ENCODE assay signal across 13 cellular contexts in the genomic region with DNA sequence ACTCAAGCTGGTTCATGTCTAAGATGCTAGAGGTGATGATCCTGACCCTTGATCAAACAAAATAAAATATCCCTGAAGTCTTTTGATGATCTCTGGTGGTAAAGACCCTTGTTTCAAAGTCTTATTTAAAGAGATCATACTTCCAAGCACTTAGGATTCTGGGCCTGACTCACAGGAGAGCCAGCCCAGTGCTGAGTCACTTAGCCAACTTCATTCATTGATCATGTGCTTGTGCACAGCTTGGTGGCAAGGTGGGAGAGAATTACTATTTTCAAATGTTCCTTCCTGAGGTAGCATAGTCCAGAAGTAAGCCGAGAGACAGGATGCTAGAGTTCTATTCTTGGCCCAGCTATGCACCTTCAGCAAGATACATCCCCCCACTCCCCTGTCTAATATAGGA. TPM values are rescaled to one million over a fixed set of nuclear protein-coding genes. Genes with fewer than 3 reads are reported as not detected.
DNase-seq lines count a peak whose midpoint lies in the region; ATAC-seq and TF ChIP-seq lines count a peak whose summit lies in the region.
"Had no signal": no experiment of that assay in that cellular context is flagged by ENCODE, and none has a peak within 500 bp of the region (broad histone marks: within the 10 kb centered on the region; RNA-seq: fewer than 3 reads in every experiment).

No MANE protein-coding gene starts in this region.

- no peak for TF ChIP-seq CTCF in HCT116 (IDR thresholded peaks at IDR 0.05 in 2 of 3, conservative IDR thresholded peaks at IDR 0.05 in 1 of 3; ENCODE audit: borderline replicate concordance in 1 of 3, insufficient read depth in 1 of 3, low read depth in 2 of 3, low read length in 2 of 3)
- no peak for TF ChIP-seq CTCF in tibial artery (IDR thresholded peaks at IDR 0.05)

- H3K4me3 ChIP-seq in HCT116 (replicated peaks in 1 of 2; ENCODE audit: low read depth in 1 of 2, low read length in 2 of 2): no peak overlapping the region; a peak in 1 of 4 replicates
- no peak overlapping the region for H3K4me3 ChIP-seq in tibial artery
- H3K4me3 ChIP-seq: GM12878 had no signal

- H3K27me3 ChIP-seq in HCT116 (ENCODE audit: insufficient read depth, low read length) (no peaks in the 10 kb centered on the region), tibial artery (no peaks in the 10 kb centered on the region)

- POLR2A ChIA-PET in HCT116 (lab: Charles Lee): interaction anchor here (0.5 kb wide), 1 partner anchor 8 kb away, joined by 3 read pairs; no protein-coding TSS in a partner anchor

- CTCF ChIA-PET in HCT116 (lab: Charles Lee): no interaction called here

- H3K9me3 ChIP-seq in HCT116 (ENCODE audit: control insufficient read depth in 1 of 2, insufficient read depth in 1 of 2, low read depth in 1 of 2, low read length in 2 of 2) (no peaks in the 10 kb centered on the region), tibial artery (no peaks in the 10 kb centered on the region)

- H2AFZ ChIP-seq in HCT116 (ENCODE audit: low read depth, low read length, poor library complexity, severe bottlenecking): no peak overlapping the region

- H3K27ac ChIP-seq in HCT116 (ENCODE audit: low read depth, low read length) (peak overlapping the region; percentile 27; the same call in 1 of the 2 replicates), tibial artery (no peak overlapping the region)

- TF ChIP-seq POLR2A in HCT116 (IDR thresholded peaks at IDR 0.05; ENCODE audit: borderline replicate concordance, extremely low read depth, insufficient read depth, insufficient read length): no peak

- DNase-seq in A172 (ENCODE audit: low spot score): peak; percentile 41
- peak; percentile 46 for DNase-seq in HCT116 (ENCODE audit: low read depth, low spot score)
- DNase-seq in amniotic stem cell (lab: John Stamatoyannopoulos, UW): peak; percentile 12
- peak in 39 of 42 donors; percentile 11 to 81 (median 46) for DNase-seq in head of caudate nucleus
- no peak for DNase-seq in activated naive CD4-positive, alpha-beta T cell (lab: John Stamatoyannopoulos, UW)
- no peak for DNase-seq in germinal center (ENCODE audit: low spot score)
- no peak for DNase-seq in ecto neural progenitor cell (ENCODE audit: low spot score)
- no peak for DNase-seq in tibial artery
- DNase-seq: activated CD4-positive, CD25-positive, alpha-beta regulatory T cell treated with anti-CD3 and anti-CD28 coated beads, Interleukin-2, amount 50 U/mL, for 72 hours; activated gamma-delta T cell treated with Interleukin-2 at 50 U/mL for 16 hours; midbrain; NCI-H1092 had no signal

- no peaks in the 10 kb centered on the region for H4K20me1 ChIP-seq in HCT116 (ENCODE audit: insufficient read depth)

- BruUV-seq in HCT116 (replicated peaks; lab: Mats Ljungman, UMichigan): no TSS peak

- no peaks in the 10 kb centered on the region for H3K9me2 ChIP-seq in HCT116 (ENCODE audit: insufficient read depth)

- peaks cover 14 to 17% of the 10 kb centered on the region in 2 experiments for H3K4me1 ChIP-seq in HCT116 (ENCODE audit: control insufficient read depth in 1 of 2, insufficient read depth in 2 of 2, low read length in 2 of 2)
- H3K4me1 ChIP-seq in tibial artery: no peaks in the 10 kb centered on the region

- RAD21 ChIA-PET in HCT116 (lab: Charles Lee; ENCODE audit: low non-redundant PET in 1 of 2, low total read pairs in 2 of 2, uncharacterized antibody in 2 of 2, unreplicated experiment in 2 of 2): no interaction called here

- no peaks in the 10 kb centered on the region for H3K36me3 ChIP-seq in HCT116 (ENCODE audit: control insufficient read depth in 1 of 2, insufficient read depth in 2 of 2, low read length in 2 of 2)
- no peaks in the 10 kb centered on the region for H3K36me3 ChIP-seq in tibial artery

- H3K9ac ChIP-seq in HCT116 (ENCODE audit: low read length): peak overlapping the region; percentile 26

- peak; percentile 98 for ATAC-seq in HCT116
- ATAC-seq: GM12878 had no signal

- peak overlapping the region; percentile 57 for H3K4me2 ChIP-seq in HCT116 (ENCODE audit: low read length)

- H3K79me2 ChIP-seq in HCT116 (ENCODE audit: insufficient read depth, low read length): no peaks in the 10 kb centered on the region

- no peak for TF ChIP-seq RAD21 in HCT116 (IDR thresholded peaks at IDR 0.05; ENCODE audit: low read depth)

- intact Hi-C loops in HCT116 (cut with micrococcal nuclease): no loop called here
- intact Hi-C loops in head of caudate nucleus (cut with DNase I): no loop called here
- intact Hi-C loops in tibial artery (cut with DNase I; ENCODE audit: low total_unique reads): no loop called here

TF ChIP-seq in HCT116, 20 proteins besides CTCF, POLR2A, EP300 and RAD21:
- TF ChIP-seq REST (IDR thresholded peaks at IDR 0.05; ENCODE audit: low read depth): no peak
- TF ChIP-seq JUND (IDR thresholded peaks at IDR 0.05): peak; percentile 63
- TF ChIP-seq MAX (IDR thresholded peaks at IDR 0.05): peak; percentile 68
- peak; percentile 65 for TF ChIP-seq FOSL1 (IDR thresholded peaks at IDR 0.05; ENCODE audit: low read depth)

RNA-seq across cellular contexts. Expression of gene SCN8A, which starts 40.6 kb away (rescaled TPM):
- 1.8 and 2.4 TPM in 2 replicates for total RNA-seq in A172 (2014; rRNA removed; shearing (Covaris generic))
- 7.1 TPM for total RNA-seq in HCT116 (2021; ENCODE audit: unreplicated experiment)
- 3.8 and 5.7 TPM in 2 replicates for polyA plus RNA-seq in HCT116 (2012)

Comparison
In these comparisons a context has a peak if more than half of its experiments do, and no peak if none do; other contexts are left out.
1. DNase-seq: peak in A172 (single experiment), HCT116 (single experiment), amniotic stem cell (single experiment) and head of caudate nucleus (39 of 42); none in activated naive CD4-positive, alpha-beta T cell (0 of 4), germinal center (single experiment), ecto neural progenitor cell (single experiment) and tibial artery (0 of 2).